In genomic region chr5:115374057-115374775, GRCh38 we compare ENCODE assay signal across 18 cellular contexts.
A peak's percentile ranks its signal among the peaks of the same experiment; 100 is the strongest.
DNase-seq lines count a peak whose midpoint lies in the region; ATAC-seq, FAIRE-seq and TF ChIP-seq lines count a peak whose summit lies in the region.
"Had no signal": no experiment of that assay in that cellular context is flagged by ENCODE, and none has a peak within 500 bp of the region (broad histone marks: within the 10 kb centered on the region; RNA-seq: fewer than 3 reads in every experiment).

No MANE protein-coding gene starts in this region.

- no peak overlapping the region for H3K4me3 ChIP-seq in A549
- no peak overlapping the region for H3K4me3 ChIP-seq in GM12878
- no peak overlapping the region for H3K4me3 ChIP-seq in left lung
- no peak overlapping the region for H3K4me3 ChIP-seq in lower leg skin (ENCODE audit: low read depth, poor library complexity, severe bottlenecking)
- H3K4me3 ChIP-seq: SJCRH30 had no signal

- no peaks in the 10 kb centered on the region for H3K9me3 Mint-ChIP-seq in activated naive CD4-positive, alpha-beta T cell treated with anti-CD3 and anti-CD28 coated beads, Interleukin-2, amount 10 ng/mL, durations not matched to agents 7 days and 5 days
- H3K9me3 Mint-ChIP-seq: central memory CD8-positive, alpha-beta T cell; stimulated activated naive B cell treated with anti-CD40 and anti-IgM and Interleukin-4, amounts not matched to agents 10 μg/mL and 1 μg/mL and 100 μg/mL, for 72 hours had no signal

- H3K9me3 ChIP-seq in A549 (no peaks in the 10 kb centered on the region), GM12878 (replicated peaks; ENCODE audit: control insufficient read depth, insufficient read depth, low read length) (no peaks in the 10 kb centered on the region), left lung (no peaks in the 10 kb centered on the region)
- H3K9me3 ChIP-seq: SJCRH30 had no signal

- no TSS peak for BruUV-seq in GM12878 (replicated peaks; lab: Mats Ljungman, UMichigan)

- H3K36me3 ChIP-seq in GM12878 (ENCODE audit: control insufficient read depth in 2 of 2, insufficient read depth in 2 of 2, low read length in 1 of 2) (no peaks in the 10 kb centered on the region), left lung (no peaks in the 10 kb centered on the region)
- H3K36me3 ChIP-seq: SJCRH30 had no signal

- SMC1A ChIA-PET in GM12878 (lab: Charles Lee; ENCODE audit: uncharacterized antibody, unreplicated experiment) = interaction anchor here (1.0 to 11.0 kb wide), 28 partner anchors 10 to 255 kb away, joined by 3 to 94 read pairs (median 6); partner anchors contain the start of gene FEM1C

- peak; percentile 46 to 51; a peak in 4 of 5 replicates for TF ChIP-seq RAD21 in A549 (conservative IDR thresholded peaks at IDR 0.05 in 1 of 2, IDR thresholded peaks at IDR 0.05 in 1 of 2)
- peak; percentile 46 for TF ChIP-seq RAD21 in GM12878 (IDR thresholded peaks at IDR 0.05; ENCODE audit: insufficient read depth, low read depth, low read length)

- ATAC-seq in A549 = peak in 1 of 2 experiments; percentile 65; a peak in 2 of 6 replicates
- ATAC-seq in GM12878 = no peak
- ATAC-seq in left lung = peak; percentile 70
- ATAC-seq: stimulated activated naive B cell treated with anti-CD40 and anti-IgM and Interleukin-4, amounts not matched to agents 10 μg/mL and 1 μg/mL and 100 μg/mL, for 72 hours had no signal

- peaks cover 9% of the 10 kb centered on the region for H3K4me1 Mint-ChIP-seq in activated naive CD4-positive, alpha-beta T cell treated with anti-CD3 and anti-CD28 coated beads, Interleukin-2, amount 10 ng/mL, durations not matched to agents 7 days and 5 days
- H3K4me1 Mint-ChIP-seq: stimulated activated naive B cell treated with anti-CD40 and anti-IgM and Interleukin-4, amounts not matched to agents 10 μg/mL and 1 μg/mL and 100 μg/mL, for 72 hours had no signal

- RAD21 ChIA-PET in GM12878 (lab: Charles Lee; ENCODE audit: unreplicated experiment) = interaction anchor here (0.8 to 5.1 kb wide), 14 partner anchors 39 to 249 kb away, joined by 3 to 43 read pairs (median 4); partner anchors contain the start of gene FEM1C

- H3K79me2 ChIP-seq in GM12878 (ENCODE audit: control insufficient read depth, insufficient read depth, low read length) = no peaks in the 10 kb centered on the region

- in situ Hi-C loops in GM12878 (cut with MboI) = no loop called here

- TF ChIP-seq CTCF in A549 (IDR thresholded peaks at IDR 0.05) (peak; percentile 19; the same call in 1 of the 3 replicates), GM12878 (IDR thresholded peaks at IDR 0.05 in 2 of 3, conservative IDR thresholded peaks at IDR 0.05 in 1 of 3; ENCODE audit: control insufficient read depth in 2 of 3, extremely low read depth in 1 of 3, insufficient read depth in 1 of 3, low read depth in 3 of 3, low read length in 3 of 3) (peak in 2 of 3 experiments; percentile 6 to 20; a peak in 3 of 6 replicates), left lung (IDR thresholded peaks at IDR 0.05) (no peak), lower leg skin (IDR thresholded peaks at IDR 0.05) (no peak)

- DNase-seq in A549 (ENCODE audit: low read depth in 1 of 2, low spot score in 1 of 2) (no peak), HT-29 (ENCODE audit: low spot score) (peak; percentile 61), GM12878 (ENCODE audit: low read depth, low spot score) (no peak), left lung (no peak), anterior cingulate cortex (lab: John Stamatoyannopoulos, UW) (no peak), lower leg skin (ENCODE audit: low spot score in 2 of 2) (no peak), NCI-H510A treated with DMSO at 0.1 percent for 48 hours (lab: John Stamatoyannopoulos, UW) (no peak)
- DNase-seq in activated naive CD4-positive, alpha-beta T cell treated with anti-CD3 and anti-CD28 coated beads, Interleukin-2, amount 10 ng/mL, durations not matched to agents 7 days and 5 days = no peak
- DNase-seq: activated CD4-positive, alpha-beta T cell treated with anti-CD3 and anti-CD28 coated beads, Interleukin-2, amount 50 U/mL, for 4 hours; activated T-cell treated with anti-CD3 and anti-CD28 coated beads, Interleukin-2, amount 50 U/mL, for 48 hours; foreskin fibroblast; GF-D8; NCI-H1092; NCI-H2171 treated with DMSO at 0.1 percent for 48 hours; SJCRH30; stimulated activated naive B cell treated with anti-CD40 and anti-IgM and Interleukin-4, amounts not matched to agents 10 μg/mL and 1 μg/mL and 100 μg/mL, for 72 hours had no signal

- H3K9ac ChIP-seq in GM12878 (ENCODE audit: control insufficient read depth, insufficient read depth, low read length) = no peak overlapping the region

- no peak overlapping the region for H2AFZ ChIP-seq in GM12878 (ENCODE audit: control insufficient read depth, low read depth, low read length)

- TF ChIP-seq POLR2A in A549 (IDR thresholded peaks at IDR 0.05; ENCODE audit: low read length) (no peak), GM12878 (IDR thresholded peaks at IDR 0.05; ENCODE audit: low read depth, low read length) (no peak), lower leg skin (IDR thresholded peaks at IDR 0.05) (no peak)

- peaks cover 13% of the 10 kb centered on the region; the same call in 2 of the 3 replicates for H3K4me1 ChIP-seq in A549
- peaks cover 7% of the 10 kb centered on the region for H3K4me1 ChIP-seq in GM12878 (ENCODE audit: control insufficient read depth, insufficient read depth, low read length)
- H3K4me1 ChIP-seq in left lung = peaks cover 0 to 11% of the 10 kb centered on the region in 2 donors

- H3K27ac ChIP-seq in A549 = no peak overlapping the region
- H3K27ac ChIP-seq in GM12878 (ENCODE audit: control insufficient read depth, insufficient read depth) = no peak overlapping the region
- no peak overlapping the region for H3K27ac ChIP-seq in left lung
- H3K27ac ChIP-seq: SJCRH30 had no signal

- POLR2A ChIA-PET in A549 (lab: Yijun Ruan, JAX) (interaction anchor here (1.0 kb wide), 1 partner anchor 170 kb away, joined by 3 read pairs; the partner anchor contains the start of gene FEM1C), GM12878 (lab: Charles Lee) (interaction anchor here (0.5 to 2.6 kb wide), 5 partner anchors 13 to 198 kb away, joined by 4 to 11 read pairs (median 5); partner anchors contain the start of gene FEM1C)

- WGBS in A549 (ENCODE audit: missing lambda C conversion rate) = 66% methylated on average over 3 of the region's 3 CpGs
- 77% methylated on average over 3 of the region's 3 CpGs for WGBS in GM12878 (ENCODE audit: insufficient coverage, insufficient replicate concordance, low lambda C conversion rate, missing lambda C conversion rate)
- WGBS in lower leg skin, 2 donors = 85 to 87% methylated on average over 3 of the region's 3 CpGs

- no peak overlapping the region for H3K4me2 ChIP-seq in A549
- H3K4me2 ChIP-seq in GM12878 (ENCODE audit: control insufficient read depth, insufficient read depth) = no peak overlapping the region

- no peak overlapping the region for H3K27ac Mint-ChIP-seq in activated naive CD4-positive, alpha-beta T cell treated with anti-CD3 and anti-CD28 coated beads, Interleukin-2, amount 10 ng/mL, durations not matched to agents 7 days and 5 days
- H3K27ac Mint-ChIP-seq: stimulated activated naive B cell treated with anti-CD40 and anti-IgM and Interleukin-4, amounts not matched to agents 10 μg/mL and 1 μg/mL and 100 μg/mL, for 72 hours had no signal

- H3K4me3 Mint-ChIP-seq in activated naive CD4-positive, alpha-beta T cell treated with anti-CD3 and anti-CD28 coated beads, Interleukin-2, amount 10 ng/mL, durations not matched to agents 7 days and 5 days = no peak overlapping the region
- H3K4me3 Mint-ChIP-seq: central memory CD8-positive, alpha-beta T cell; stimulated activated naive B cell treated with anti-CD40 and anti-IgM and Interleukin-4, amounts not matched to agents 10 μg/mL and 1 μg/mL and 100 μg/mL, for 72 hours had no signal

- FAIRE-seq in A549 (lab: Jason Lieb, UNC) (no peak), GM12878 (lab: Jason Lieb, UNC) (no peak)
- FAIRE-seq: TTC549 had no signal

- H4K20me1 ChIP-seq in GM12878 (ENCODE audit: control insufficient read depth, insufficient read depth) = no peaks in the 10 kb centered on the region

- TF ChIP-seq EP300 in A549 (IDR thresholded peaks at IDR 0.05) (no peak), GM12878 (IDR thresholded peaks at IDR 0.05; ENCODE audit: borderline replicate concordance in 1 of 2, control insufficient read depth in 1 of 2, low read depth in 2 of 2, low read length in 2 of 2) (no peak)

- CTCF ChIA-PET in A549 (lab: Yijun Ruan, JAX) (interaction anchor here (0.8 to 3.3 kb wide), 9 partner anchors 9 to 207 kb away, joined by 3 to 15 read pairs (median 5); no protein-coding TSS in a partner anchor), GM12878 (lab: Yijun Ruan, JAX) (interaction anchor here (0.6 to 4.0 kb wide), 17 partner anchors 10 to 211 kb away, joined by 3 to 26 read pairs (median 4); partner anchors contain the start of gene FEM1C)
- CTCF ChIA-PET in activated naive CD4-positive, alpha-beta T cell treated with anti-CD3 and anti-CD28 coated beads, Interleukin-2, amount 10 ng/mL, durations not matched to agents 7 days and 5 days (lab: Charles Lee) = interaction anchor here (1.7 to 1.8 kb wide), 2 partner anchors 200 to 202 kb away, joined by 5 read pairs; no protein-coding TSS in a partner anchor

- H3K27me3 ChIP-seq in GM12878 (replicated peaks in 1 of 2; ENCODE audit: control insufficient read depth in 2 of 2, insufficient read depth in 2 of 2, low read length in 1 of 2) = no peaks in the 10 kb centered on the region
- no peaks in the 10 kb centered on the region for H3K27me3 ChIP-seq in left lung
- H3K27me3 ChIP-seq: SJCRH30 had no signal

- H3K36me3 Mint-ChIP-seq in activated naive CD4-positive, alpha-beta T cell treated with anti-CD3 and anti-CD28 coated beads, Interleukin-2, amount 10 ng/mL, durations not matched to agents 7 days and 5 days = no peaks in the 10 kb centered on the region
- H3K36me3 Mint-ChIP-seq: stimulated activated naive B cell treated with anti-CD40 and anti-IgM and Interleukin-4, amounts not matched to agents 10 μg/mL and 1 μg/mL and 100 μg/mL, for 72 hours had no signal

- no peaks in the 10 kb centered on the region for H3K27me3 Mint-ChIP-seq in activated naive CD4-positive, alpha-beta T cell treated with anti-CD3 and anti-CD28 coated beads, Interleukin-2, amount 10 ng/mL, durations not matched to agents 7 days and 5 days
- H3K27me3 Mint-ChIP-seq: central memory CD8-positive, alpha-beta T cell had no signal

- intact Hi-C loops in GM12878 (cut with micrococcal nuclease; ENCODE audit: unreplicated experiment) (no loop called here), left lung (cut with DNase I) (no loop called here), lower leg skin (cut with DNase I; ENCODE audit: low total_unique reads) (no loop called here)

Comparison
In these comparisons a context has a peak if more than half of its experiments do, and no peak if none do; other contexts are left out.
1. CTCF ChIP-seq: peak in A549 (single experiment) and GM12878 (2 of 3); none in left lung (0 of 2) and lower leg skin (0 of 3).
2. Of the 24 proteins assayed by ChIP-seq in both GM12878 and A549: peak only in GM12878: none; only in A549: none; in both: CTCF, RAD21 and SMC3; in neither: 21.